In genomic region chr1:203189951-203190352, GRCh38 we compare ENCODE assay signal across 1 cellular context.
TF ChIP-seq lines count a peak whose summit lies in the region.

No MANE protein-coding gene starts in this region.

TF ChIP-seq in K562, 482 proteins besides CTCF, POLR2A, EP300 and RAD21:
- TF ChIP-seq SPI1 (IDR thresholded peaks at IDR 0.05; ENCODE audit: borderline replicate concordance, low read depth, low read length) (peak; percentile 77), SLC30A9 (CRISPR knock-in tag; IDR thresholded peaks at IDR 0.05) (no peak)
